Comparison of ENCODE assay signal across 10 cellular contexts in the genomic region with DNA sequence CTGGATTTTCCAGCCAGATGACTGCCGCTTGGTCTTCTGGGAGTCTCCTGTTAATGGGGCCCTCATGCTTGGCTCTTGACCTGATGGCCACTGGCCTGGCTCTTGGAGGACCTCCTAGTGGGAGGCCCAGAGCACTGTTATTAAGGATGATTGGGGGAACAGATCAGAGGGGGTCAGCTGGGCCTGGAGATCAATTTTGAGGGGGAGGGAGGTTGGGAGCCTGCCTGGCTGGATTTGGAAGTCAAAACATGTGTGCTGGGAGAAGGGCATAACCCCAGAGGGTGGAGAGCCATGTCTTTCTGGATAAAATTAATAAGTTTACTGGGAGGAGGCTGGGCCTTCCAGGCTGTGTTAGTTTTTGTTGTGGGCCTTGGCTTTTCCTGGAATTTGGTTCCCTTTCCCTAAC. TPM values are rescaled to one million over a fixed set of nuclear protein-coding genes. Genes with fewer than 3 reads are reported as not detected.
DNase-seq lines count a peak whose midpoint lies in the region; ATAC-seq, FAIRE-seq and TF ChIP-seq lines count a peak whose summit lies in the region.
"Had no signal": no experiment of that assay in that cellular context is flagged by ENCODE, and none has a peak within 500 bp of the region (broad histone marks: within the 10 kb centered on the region; RNA-seq: fewer than 3 reads in every experiment).

No MANE protein-coding gene starts in this region.

- H3K27ac ChIP-seq in keratinocyte (ENCODE audit: control insufficient read depth, insufficient read depth, low read length), result no peak overlapping the region

- H3K27me3 ChIP-seq in keratinocyte (ENCODE audit: control insufficient read depth, extremely low read depth, insufficient read depth, low read length), result no peaks in the 10 kb centered on the region

- H3K27me3 Mint-ChIP-seq in IgD-negative memory B cell, result no peaks in the 10 kb centered on the region
- H3K27me3 Mint-ChIP-seq in activated naive CD8-positive, alpha-beta T cell treated with anti-CD3 and anti-CD28 coated beads for 36 hours, result no peaks in the 10 kb centered on the region

- no peak for ATAC-seq in stimulated activated effector memory CD8-positive, alpha-beta T cell treated with anti-CD3 and anti-CD28 coated beads, Interleukin-12 subunit alpha, Interleukin-12 subunit beta, amount 100 ng/mL, for 72 hours
- ATAC-seq: left colon had no signal

- H3K4me3 ChIP-seq in keratinocyte (ENCODE audit: control insufficient read depth in 2 of 3, extremely low read depth in 1 of 3, insufficient read depth in 2 of 3, low read depth in 1 of 3, low read length in 3 of 3), result no peak overlapping the region

- H3K79me2 ChIP-seq in keratinocyte (ENCODE audit: control insufficient read depth, insufficient read depth, low read length), result no peaks in the 10 kb centered on the region

- dilution Hi-C loops in keratinocyte (cut with MboI; ENCODE audit: extremely low pct_ligation_motif_present, low sequenced_read_pairs), result no loop called here

- peaks cover 14% of the 10 kb centered on the region for H3K4me1 ChIP-seq in keratinocyte (ENCODE audit: control insufficient read depth, extremely low read depth, insufficient read depth, low read length)

- peaks cover 0 to 4% (median 0%) of the 10 kb centered on the region in 3 donors for H3K9me3 Mint-ChIP-seq in IgD-negative memory B cell
- H3K9me3 Mint-ChIP-seq in activated naive CD8-positive, alpha-beta T cell treated with anti-CD3 and anti-CD28 coated beads for 36 hours, result peaks cover 7% of the 10 kb centered on the region
- H3K9me3 Mint-ChIP-seq in stimulated activated effector memory CD8-positive, alpha-beta T cell treated with anti-CD3 and anti-CD28 coated beads, Interleukin-12 subunit alpha, Interleukin-12 subunit beta, amount 100 ng/mL, for 72 hours, result peaks cover 4% of the 10 kb centered on the region

- H3K9me3 ChIP-seq in keratinocyte (ENCODE audit: control insufficient read depth, low read depth, low read length), result no peaks in the 10 kb centered on the region

- H2AFZ ChIP-seq in keratinocyte (ENCODE audit: control insufficient read depth, low read length), result no peak overlapping the region

- TF ChIP-seq CTCF in keratinocyte (optimal IDR thresholded peaks at IDR 0.05 in 1 of 3, IDR thresholded peaks at IDR 0.05 in 1 of 3, conservative IDR thresholded peaks at IDR 0.05 in 1 of 3; ENCODE audit: extremely low read depth in 1 of 3, insufficient read depth in 2 of 3, low read length in 3 of 3), result no peak

- no peaks in the 10 kb centered on the region for H4K20me1 ChIP-seq in keratinocyte (ENCODE audit: control insufficient read depth, extremely low read depth, insufficient read depth, low read length)

- no peak for DNase-seq in activated naive CD8-positive, alpha-beta T cell treated with anti-CD3 and anti-CD28 coated beads for 36 hours
- no peak for DNase-seq in keratinocyte (ENCODE audit: low read depth, low spot score)
- no peak for DNase-seq in stimulated activated effector memory CD8-positive, alpha-beta T cell treated with anti-CD3 and anti-CD28 coated beads, Interleukin-12 subunit alpha, Interleukin-12 subunit beta, amount 100 ng/mL, for 72 hours (ENCODE audit: low spot score in 2 of 2)
- no peak for DNase-seq in T1000 (lab: John Stamatoyannopoulos, UW)
- no peak for DNase-seq in islet precursor cell
- no peak for DNase-seq in iPS-NIHi7 (ENCODE audit: extremely low spot score)
- DNase-seq in OCI-M1 (lab: John Stamatoyannopoulos, UW), result no peak
- DNase-seq: amygdala had no signal

- no peaks in the 10 kb centered on the region for H3K36me3 ChIP-seq in keratinocyte (ENCODE audit: control insufficient read depth in 2 of 2, extremely low read depth in 1 of 2, insufficient read depth in 2 of 2, low read length in 2 of 2)

- peak overlapping the region in 2 of 3 donors; percentile 94 to 97 for H3K27ac Mint-ChIP-seq in IgD-negative memory B cell
- peak overlapping the region; percentile 79 for H3K27ac Mint-ChIP-seq in activated naive CD8-positive, alpha-beta T cell treated with anti-CD3 and anti-CD28 coated beads for 36 hours
- peak overlapping the region; percentile 94 for H3K27ac Mint-ChIP-seq in stimulated activated effector memory CD8-positive, alpha-beta T cell treated with anti-CD3 and anti-CD28 coated beads, Interleukin-12 subunit alpha, Interleukin-12 subunit beta, amount 100 ng/mL, for 72 hours

- no peak for FAIRE-seq in keratinocyte (lab: Jason Lieb, UNC)

- peaks cover 9% of the 10 kb centered on the region for H3K36me3 Mint-ChIP-seq in IgD-negative memory B cell
- H3K36me3 Mint-ChIP-seq in activated naive CD8-positive, alpha-beta T cell treated with anti-CD3 and anti-CD28 coated beads for 36 hours, result peaks cover 16% of the 10 kb centered on the region
- no peaks in the 10 kb centered on the region for H3K36me3 Mint-ChIP-seq in stimulated activated effector memory CD8-positive, alpha-beta T cell treated with anti-CD3 and anti-CD28 coated beads, Interleukin-12 subunit alpha, Interleukin-12 subunit beta, amount 100 ng/mL, for 72 hours

- peak overlapping the region; percentile 88 to 97 (median 96) for H3K4me3 Mint-ChIP-seq in IgD-negative memory B cell
- H3K4me3 Mint-ChIP-seq in activated naive CD8-positive, alpha-beta T cell treated with anti-CD3 and anti-CD28 coated beads for 36 hours, result peak overlapping the region; percentile 87
- peak overlapping the region; percentile 86 for H3K4me3 Mint-ChIP-seq in stimulated activated effector memory CD8-positive, alpha-beta T cell treated with anti-CD3 and anti-CD28 coated beads, Interleukin-12 subunit alpha, Interleukin-12 subunit beta, amount 100 ng/mL, for 72 hours

- H3K9me1 ChIP-seq in keratinocyte (ENCODE audit: control insufficient read depth, extremely low read depth, insufficient read depth, low read length), result no peaks in the 10 kb centered on the region

- peaks cover 12 to 20% (median 14%) of the 10 kb centered on the region in 3 donors for H3K4me1 Mint-ChIP-seq in IgD-negative memory B cell
- peaks cover 8% of the 10 kb centered on the region for H3K4me1 Mint-ChIP-seq in activated naive CD8-positive, alpha-beta T cell treated with anti-CD3 and anti-CD28 coated beads for 36 hours
- H3K4me1 Mint-ChIP-seq in stimulated activated effector memory CD8-positive, alpha-beta T cell treated with anti-CD3 and anti-CD28 coated beads, Interleukin-12 subunit alpha, Interleukin-12 subunit beta, amount 100 ng/mL, for 72 hours, result peaks cover 27% of the 10 kb centered on the region

- peak overlapping the region; percentile 81 for H3K4me2 ChIP-seq in keratinocyte (ENCODE audit: control insufficient read depth, extremely low read depth, insufficient read depth, low read depth, low read length)

- H3K9ac ChIP-seq in keratinocyte (ENCODE audit: control insufficient read depth, extremely low read depth, insufficient read depth, low read length), result no peak overlapping the region

RNA-seq across cellular contexts. Expression of a gene that starts 1.3 kb away (rescaled TPM):
- polyA plus RNA-seq in IgD-negative memory B cell (6.1 TPM), keratinocyte (12.2 to 20.3 TPM (median 16.6 TPM) in 3 replicates)
- total RNA-seq in activated naive CD8-positive, alpha-beta T cell treated with anti-CD3 and anti-CD28 coated beads for 36 hours, result 1 to 10 TPM; 6.6 to 9.7 TPM
- 10.4 TPM for polyA plus RNA-seq in keratinocyte (2011; ENCODE audit: low read depth)
- polyA plus RNA-seq in keratinocyte (2011; cell fraction: cytosol; rRNA removed), result 14.8 and 16.8 TPM in 2 replicates
- 11.8 and 14.6 TPM in 2 replicates for polyA plus RNA-seq in keratinocyte (2011; cell fraction: nucleus; rRNA removed)
- 9.4 and 14.2 TPM in 2 replicates for polyA plus RNA-seq in keratinocyte (2012; ENCODE audit: low replicate concordance)
- polyA minus RNA-seq in keratinocyte, result 14.1 to 39.4 TPM (median 28.0 TPM) in 3 replicates
- polyA minus RNA-seq in keratinocyte (2011; cell fraction: cytosol; rRNA and poly(A)+ RNA removed), result 29.2 TPM
- 15.9 and 33.3 TPM in 2 replicates for polyA minus RNA-seq in keratinocyte (2011; cell fraction: nucleus; rRNA and poly(A)+ RNA removed)
